In genomic region chr2:136057802-136058140, GRCh38 we compare ENCODE assay signal across 1 cellular context.
TF ChIP-seq lines count a peak whose summit lies in the region.

No MANE protein-coding gene starts in this region.

TF ChIP-seq in GM23338, 12 proteins besides CTCF, POLR2A, EP300 and RAD21 (continued from another document):
- TF ChIP-seq REST (IDR thresholded peaks at IDR 0.05; ENCODE audit: unreplicated experiment) (no peak), CREB1 (CRISPR knock-in tag; IDR thresholded peaks at IDR 0.05; ENCODE audit: low read depth) (no peak), NANOG (IDR thresholded peaks at IDR 0.05; ENCODE audit: borderline replicate concordance) (no peak), EZH2 (IDR thresholded peaks at IDR 0.05; ENCODE audit: low read depth, unreplicated experiment) (no peak), JUNB (IDR thresholded peaks at IDR 0.05; ENCODE audit: unreplicated experiment) (no peak), POLR2AphosphoS5 (IDR thresholded peaks at IDR 0.05; ENCODE audit: low read depth) (no peak)
